23 cellular contexts compared by ENCODE assay signal in genomic region chr13:104301216-104301975, GRCh38.
DNase-seq lines count a peak whose midpoint lies in the region; ATAC-seq and TF ChIP-seq lines count a peak whose summit lies in the region.
"Had no signal": no experiment of that assay in that cellular context is flagged by ENCODE, and none has a peak within 500 bp of the region (broad histone marks: within the 10 kb centered on the region; RNA-seq: fewer than 3 reads in every experiment).

No MANE protein-coding gene starts in this region.

- H3K27ac ChIP-seq in Peyer's patch, result no peak overlapping the region
- H3K27ac ChIP-seq in naive thymus-derived CD4-positive, alpha-beta T cell (ENCODE audit: low read depth, low read length), result no peak overlapping the region
- H3K27ac ChIP-seq: breast epithelium, colonic mucosa, ovary had no signal

- ATAC-seq in HG03139 (IDR thresholded peaks at IDR 0.05; ENCODE audit: unreplicated experiment), result no peak
- ATAC-seq in naive thymus-derived CD4-positive, alpha-beta T cell, result no peak
- ATAC-seq: GM12878; stimulated activated effector memory CD8-positive, alpha-beta T cell treated with anti-CD3 and anti-CD28 coated beads, Interleukin-12 subunit alpha, Interleukin-12 subunit beta, amount 100 ng/mL, for 72 hours had no signal

- H3K36me3 Mint-ChIP-seq in brain, result no peaks in the 10 kb centered on the region
- no peaks in the 10 kb centered on the region for H3K36me3 Mint-ChIP-seq in naive thymus-derived CD4-positive, alpha-beta T cell
- H3K36me3 Mint-ChIP-seq: CD8-positive, alpha-beta memory T cell; stimulated activated effector memory CD8-positive, alpha-beta T cell treated with anti-CD3 and anti-CD28 coated beads, Interleukin-12 subunit alpha, Interleukin-12 subunit beta, amount 100 ng/mL, for 72 hours had no signal

- no peaks in the 10 kb centered on the region for H3K36me3 ChIP-seq in Peyer's patch
- H3K36me3 ChIP-seq in naive thymus-derived CD4-positive, alpha-beta T cell (ENCODE audit: control insufficient read depth in 2 of 3, insufficient read depth in 3 of 3, low read length in 3 of 3), result no peaks in the 10 kb centered on the region
- H3K36me3 ChIP-seq: breast epithelium, colonic mucosa, ovary had no signal

- DNase-seq in D341Med (ENCODE audit: low spot score) (peak; percentile 42), NCI-H1105 (lab: John Stamatoyannopoulos, UW) (peak; percentile 89), NCI-H69 (lab: John Stamatoyannopoulos, UW) (peak; percentile 10), Peyer's patch (no peak), NCI-H2227 (lab: John Stamatoyannopoulos, UW; ENCODE audit: unreplicated experiment) (no peak)
- no peak for DNase-seq in naive thymus-derived CD4-positive, alpha-beta T cell
- DNase-seq: activated CD4-positive, alpha-beta T cell treated with anti-CD3 and anti-CD28 coated beads, Interleukin-2, amount 10 ng/mL, durations not matched to agents 7 days and 5 days; activated naive CD4-positive, alpha-beta T cell; activated T-cell treated with anti-CD3 and anti-CD28 coated beads, Interleukin-2, amount 50 U/mL, for 48 hours; CD8-positive, alpha-beta memory T cell; colonic mucosa; effector memory CD4-positive, alpha-beta T cell; NCI-H1048; ovary; stimulated activated CD4-positive, alpha-beta T cell treated with anti-CD3 and anti-CD28 coated beads, Interleukin-2, amount 100 ng/mL, for 48 hours had no signal

- H3K4me1 ChIP-seq in Peyer's patch, result no peaks in the 10 kb centered on the region
- no peaks in the 10 kb centered on the region for H3K4me1 ChIP-seq in naive thymus-derived CD4-positive, alpha-beta T cell (ENCODE audit: control insufficient read depth in 2 of 2, insufficient read depth in 2 of 2, low read length in 2 of 2)
- H3K4me1 ChIP-seq: breast epithelium, colonic mucosa had no signal

- no peak overlapping the region for H3K4me3 Mint-ChIP-seq in brain
- H3K4me3 Mint-ChIP-seq in naive thymus-derived CD4-positive, alpha-beta T cell, result no peak overlapping the region
- H3K4me3 Mint-ChIP-seq: activated CD4-positive, alpha-beta T cell treated with anti-CD3 and anti-CD28 coated beads, Interleukin-2, amount 10 ng/mL, durations not matched to agents 7 days and 5 days; B cell; CD8-positive, alpha-beta memory T cell; nephron; stimulated activated effector memory CD8-positive, alpha-beta T cell treated with anti-CD3 and anti-CD28 coated beads, Interleukin-12 subunit alpha, Interleukin-12 subunit beta, amount 100 ng/mL, for 72 hours; T-helper 1 cell treated with Interleukin-12 subunit alpha and Interleukin-12 subunit beta and Interleukin-4 antibody, amounts not matched to agents 30 μg/mL and 1 μg/mL, for 36 hours had no signal

- CTCF ChIA-PET in naive thymus-derived CD4-positive, alpha-beta T cell (lab: Charles Lee), result no interaction called here

- TF ChIP-seq POLR2A in Peyer's patch (IDR thresholded peaks at IDR 0.05), result no peak

- POLR2A ChIA-PET in naive thymus-derived CD4-positive, alpha-beta T cell (lab: Charles Lee), result no interaction called here

- peaks cover 0 to 4% (median 0%) of the 10 kb centered on the region in 5 experiments for H3K9me3 Mint-ChIP-seq in brain
- H3K9me3 Mint-ChIP-seq in naive thymus-derived CD4-positive, alpha-beta T cell, result peaks cover 0 to 12% (median 3%) of the 10 kb centered on the region in 11 donors
- H3K9me3 Mint-ChIP-seq: nephron had no signal

- TF ChIP-seq CTCF in brain (conservative IDR thresholded peaks at IDR 0.05) (no peak), Peyer's patch (IDR thresholded peaks at IDR 0.05) (no peak)

- intact Hi-C loops in naive thymus-derived CD4-positive, alpha-beta T cell (cut with micrococcal nuclease), result no loop called here

- H3K27me3 ChIP-seq in Peyer's patch, result no peaks in the 10 kb centered on the region
- H3K27me3 ChIP-seq in naive thymus-derived CD4-positive, alpha-beta T cell (ENCODE audit: control insufficient read depth in 2 of 2, insufficient read depth in 2 of 2, low read length in 2 of 2), result no peaks in the 10 kb centered on the region
- H3K27me3 ChIP-seq: breast epithelium, colonic mucosa, ovary had no signal

- peaks cover 8% of the 10 kb centered on the region for H3K4me1 Mint-ChIP-seq in brain
- no peaks in the 10 kb centered on the region for H3K4me1 Mint-ChIP-seq in naive thymus-derived CD4-positive, alpha-beta T cell
- H3K4me1 Mint-ChIP-seq: activated CD4-positive, alpha-beta T cell treated with anti-CD3 and anti-CD28 coated beads, Interleukin-2, amount 10 ng/mL, durations not matched to agents 7 days and 5 days; B cell; CD8-positive, alpha-beta memory T cell; stimulated activated effector memory CD8-positive, alpha-beta T cell treated with anti-CD3 and anti-CD28 coated beads, Interleukin-12 subunit alpha, Interleukin-12 subunit beta, amount 100 ng/mL, for 72 hours had no signal

- no peak overlapping the region for H3K4me3 ChIP-seq in Peyer's patch
- H3K4me3 ChIP-seq in naive thymus-derived CD4-positive, alpha-beta T cell (ENCODE audit: low read length), result no peak overlapping the region
- H3K4me3 ChIP-seq: breast epithelium, colonic mucosa, GM12878, ovary had no signal

- peak overlapping the region in 3 of 5 experiments; percentile 0 to 82 (median 14) for H3K27ac Mint-ChIP-seq in brain
- no peak overlapping the region for H3K27ac Mint-ChIP-seq in naive thymus-derived CD4-positive, alpha-beta T cell
- H3K27ac Mint-ChIP-seq: activated CD4-positive, alpha-beta T cell treated with anti-CD3 and anti-CD28 coated beads, Interleukin-2, amount 10 ng/mL, durations not matched to agents 7 days and 5 days; B cell; stimulated activated effector memory CD8-positive, alpha-beta T cell treated with anti-CD3 and anti-CD28 coated beads, Interleukin-12 subunit alpha, Interleukin-12 subunit beta, amount 100 ng/mL, for 72 hours; T-helper 1 cell treated with Interleukin-12 subunit alpha and Interleukin-12 subunit beta and Interleukin-4 antibody, amounts not matched to agents 30 μg/mL and 1 μg/mL, for 36 hours had no signal

- H3K9me3 ChIP-seq in Peyer's patch, result no peaks in the 10 kb centered on the region
- no peaks in the 10 kb centered on the region for H3K9me3 ChIP-seq in naive thymus-derived CD4-positive, alpha-beta T cell (ENCODE audit: control insufficient read depth in 2 of 3, low read length in 3 of 3)
- H3K9me3 ChIP-seq: breast epithelium, colonic mucosa, ovary had no signal

- peaks cover 6% of the 10 kb centered on the region for H3K27me3 Mint-ChIP-seq in brain
- no peaks in the 10 kb centered on the region for H3K27me3 Mint-ChIP-seq in naive thymus-derived CD4-positive, alpha-beta T cell
- H3K27me3 Mint-ChIP-seq: activated CD4-positive, alpha-beta T cell treated with anti-CD3 and anti-CD28 coated beads, Interleukin-2, amount 10 ng/mL, durations not matched to agents 7 days and 5 days; B cell; CD8-positive, alpha-beta memory T cell had no signal

Comparison
In these comparisons a context has a peak if more than half of its experiments do, and no peak if none do; other contexts are left out.
1. DNase-seq: peak in D341Med (single experiment), NCI-H1105 (single experiment) and NCI-H69 (single experiment); none in Peyer's patch (0 of 3), naive thymus-derived CD4-positive, alpha-beta T cell (0 of 9) and NCI-H2227 (single experiment).
2. H3K27ac Mint-ChIP-seq: peak in brain (3 of 5); none in naive thymus-derived CD4-positive, alpha-beta T cell (0 of 9).